In the genomic region with DNA sequence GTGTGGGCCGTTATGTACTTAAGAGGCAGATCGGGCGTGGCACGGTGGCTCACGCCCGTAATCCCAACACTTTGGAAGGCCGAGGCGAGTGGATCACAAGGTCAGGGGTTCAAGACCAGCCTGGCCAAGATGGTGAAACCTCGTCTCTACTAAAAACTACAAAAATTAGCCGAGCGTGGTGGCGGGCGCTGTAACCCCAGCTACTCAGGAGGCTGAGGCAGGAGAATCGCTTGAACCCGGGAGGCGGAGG, we compare ENCODE assay signal across 1 cellular context.
TF ChIP-seq lines count a peak whose summit lies in the region.

No MANE protein-coding gene starts in this region.

TF ChIP-seq in GM12878, 131 proteins besides CTCF, POLR2A, EP300 and RAD21:
- TF ChIP-seq TCF12 (IDR thresholded peaks at IDR 0.05; ENCODE audit: low read depth, low read length), result 0 out of 2 replicates have a peak, but pooled peaks have one; percentile 1
- TF ChIP-seq, protein P1, sequence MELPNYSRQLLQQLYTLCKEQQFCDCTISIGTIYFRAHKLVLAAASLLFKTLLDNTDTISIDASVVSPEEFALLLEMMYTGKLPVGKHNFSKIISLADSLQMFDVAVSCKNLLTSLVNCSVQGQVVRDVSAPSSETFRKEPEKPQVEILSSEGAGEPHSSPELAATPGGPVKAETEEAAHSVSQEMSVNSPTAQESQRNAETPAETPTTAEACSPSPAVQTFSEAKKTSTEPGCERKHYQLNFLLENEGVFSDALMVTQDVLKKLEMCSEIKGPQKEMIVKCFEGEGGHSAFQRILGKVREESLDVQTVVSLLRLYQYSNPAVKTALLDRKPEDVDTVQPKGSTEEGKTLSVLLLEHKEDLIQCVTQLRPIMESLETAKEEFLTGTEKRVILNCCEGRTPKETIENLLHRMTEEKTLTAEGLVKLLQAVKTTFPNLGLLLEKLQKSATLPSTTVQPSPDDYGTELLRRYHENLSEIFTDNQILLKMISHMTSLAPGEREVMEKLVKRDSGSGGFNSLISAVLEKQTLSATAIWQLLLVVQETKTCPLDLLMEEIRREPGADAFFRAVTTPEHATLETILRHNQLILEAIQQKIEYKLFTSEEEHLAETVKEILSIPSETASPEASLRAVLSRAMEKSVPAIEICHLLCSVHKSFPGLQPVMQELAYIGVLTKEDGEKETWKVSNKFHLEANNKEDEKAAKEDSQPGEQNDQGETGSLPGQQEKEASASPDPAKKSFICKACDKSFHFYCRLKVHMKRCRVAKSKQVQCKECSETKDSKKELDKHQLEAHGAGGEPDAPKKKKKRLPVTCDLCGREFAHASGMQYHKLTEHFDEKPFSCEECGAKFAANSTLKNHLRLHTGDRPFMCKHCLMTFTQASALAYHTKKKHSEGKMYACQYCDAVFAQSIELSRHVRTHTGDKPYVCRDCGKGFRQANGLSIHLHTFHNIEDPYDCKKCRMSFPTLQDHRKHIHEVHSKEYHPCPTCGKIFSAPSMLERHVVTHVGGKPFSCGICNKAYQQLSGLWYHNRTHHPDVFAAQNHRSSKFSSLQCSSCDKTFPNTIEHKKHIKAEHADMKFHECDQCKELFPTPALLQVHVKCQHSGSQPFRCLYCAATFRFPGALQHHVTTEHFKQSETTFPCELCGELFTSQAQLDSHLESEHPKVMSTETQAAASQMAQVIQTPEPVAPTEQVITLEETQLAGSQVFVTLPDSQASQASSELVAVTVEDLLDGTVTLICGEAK (IDR thresholded peaks at IDR 0.05; ENCODE audit: borderline replicate concordance), result peak; percentile 54; the same call in 1 of the 2 replicates
- TF ChIP-seq PML (IDR thresholded peaks at IDR 0.05; ENCODE audit: low read length), result peak; percentile 2; the same call in 1 of the 2 replicates
- TF ChIP-seq ZNF217 (IDR thresholded peaks at IDR 0.05), result peak; percentile 12; the same call in 1 of the 2 replicates
